16 cellular contexts compared by ENCODE assay signal in the genomic region with DNA sequence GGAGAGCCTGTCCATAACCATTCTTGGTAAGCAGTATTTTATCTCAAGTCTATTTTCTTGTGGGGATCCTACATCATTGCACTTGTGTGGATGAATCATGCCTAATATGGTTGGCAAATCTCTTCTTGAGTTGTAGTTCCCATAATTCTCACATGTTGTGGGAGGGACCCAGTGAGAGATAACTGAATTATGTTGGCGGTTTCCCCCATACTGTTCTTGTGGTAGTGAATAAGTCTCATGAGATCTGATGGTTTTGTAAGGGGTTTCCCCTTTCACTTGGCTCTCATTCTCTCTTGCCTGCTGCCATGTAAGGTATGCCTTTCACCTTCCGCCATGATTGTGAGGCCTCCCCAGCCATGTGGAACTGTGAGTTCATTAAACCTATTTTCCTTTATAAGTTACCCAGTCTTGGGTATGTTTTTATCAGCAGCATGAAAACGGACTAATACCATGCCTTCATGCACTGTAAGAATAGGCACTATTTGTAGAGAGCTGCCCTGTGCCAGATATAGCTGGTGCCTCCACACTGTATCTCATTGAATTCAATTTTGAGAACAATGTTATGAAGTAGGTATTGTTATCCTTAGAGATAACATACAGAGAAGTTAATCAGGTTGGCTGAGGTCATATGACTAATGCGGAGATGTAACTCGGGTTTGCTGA.
DNase-seq lines count a peak whose midpoint lies in the region; ATAC-seq and TF ChIP-seq lines count a peak whose summit lies in the region.
"Had no signal": no experiment of that assay in that cellular context is flagged by ENCODE, and none has a peak within 500 bp of the region (broad histone marks: within the 10 kb centered on the region; RNA-seq: fewer than 3 reads in every experiment).

No MANE protein-coding gene starts in this region.

- TF ChIP-seq EP300 in SK-N-SH (IDR thresholded peaks at IDR 0.05; ENCODE audit: borderline replicate concordance in 1 of 2, low read depth in 1 of 2, low read length in 1 of 2), result no peak

- DNase-seq in Daoy (ENCODE audit: low read depth) (peak; percentile 71), mammary epithelial cell (no peak), SK-N-SH (no peak), right atrium auricular region (ENCODE audit: low spot score) (no peak)
- peak; percentile 5 for DNase-seq in central memory CD4-positive, alpha-beta T cell
- DNase-seq: C1 segment of cervical spinal cord; effector CD4-positive, alpha-beta T cell; foreskin keratinocyte; midbrain; NCI-H1417; NCI-H510A treated with DMSO at 0.1 percent for 48 hours; posterior cingulate gyrus; RPMI8226 had no signal

- H2AFZ ChIP-seq in mammary epithelial cell (ENCODE audit: low read depth, low read length) (no peak overlapping the region), SK-N-SH (ENCODE audit: low read depth) (no peak overlapping the region)

- H3K4me3 ChIP-seq in mammary epithelial cell (replicated peaks in 1 of 3; ENCODE audit: insufficient read depth in 1 of 3, low read depth in 2 of 3, low read length in 3 of 3) (no peak overlapping the region), SK-N-SH (ENCODE audit: low read depth in 2 of 2, low read length in 1 of 2) (no peak overlapping the region), right atrium auricular region (no peak overlapping the region)

- in situ Hi-C loops in mammary epithelial cell (cut with MboI; ENCODE audit: low sequenced_read_pairs in 2 of 2), result no loop called here

- dilution Hi-C loops in mammary epithelial cell (cut with HindIII; ENCODE audit: low sequenced_read_pairs), result no loop called here

- no peak for TF ChIP-seq CTCF in mammary epithelial cell (conservative IDR thresholded peaks at IDR 0.05 in 1 of 2, IDR thresholded peaks at IDR 0.05 in 1 of 2; ENCODE audit: extremely low read depth in 1 of 2, insufficient read depth in 1 of 2, low read depth in 1 of 2, low read length in 2 of 2)
- TF ChIP-seq CTCF in SK-N-SH (IDR thresholded peaks at IDR 0.05), result no peak
- TF ChIP-seq CTCF in right atrium auricular region (IDR thresholded peaks at IDR 0.05), result no peak

- H3K79me2 ChIP-seq in mammary epithelial cell (ENCODE audit: insufficient read depth, low read length) (no peaks in the 10 kb centered on the region), SK-N-SH (ENCODE audit: insufficient read depth) (peaks cover 20% of the 10 kb centered on the region)

- no peak for TF ChIP-seq RAD21 in SK-N-SH (IDR thresholded peaks at IDR 0.05; ENCODE audit: low read length)

- H3K9ac ChIP-seq in mammary epithelial cell (ENCODE audit: insufficient read depth, low read length) (no peak overlapping the region), SK-N-SH (no peak overlapping the region)

- H3K9me3 ChIP-seq in mammary epithelial cell (replicated peaks; ENCODE audit: insufficient read depth, low read length) (no peaks in the 10 kb centered on the region), SK-N-SH (no peaks in the 10 kb centered on the region), right atrium auricular region (peaks cover 0 to 5% of the 10 kb centered on the region in 2 donors)

- H3F3A ChIP-seq in SK-N-SH (replicated peaks; ENCODE audit: insufficient read depth), result no peaks in the 10 kb centered on the region

- H3K27ac ChIP-seq in mammary epithelial cell (ENCODE audit: insufficient read depth, low read depth, low read length), result no peak overlapping the region
- no peak overlapping the region for H3K27ac ChIP-seq in SK-N-SH (ENCODE audit: low read depth in 2 of 2, low read length in 1 of 2)
- no peak overlapping the region for H3K27ac ChIP-seq in right atrium auricular region
- H3K27ac ChIP-seq: foreskin keratinocyte had no signal

- POLR2A ChIA-PET in SK-N-SH (lab: Yijun Ruan, JAX), result no interaction called here

- H4K20me1 ChIP-seq in mammary epithelial cell (ENCODE audit: insufficient read depth, low read length), result no peaks in the 10 kb centered on the region
- H4K20me1 ChIP-seq in SK-N-SH (ENCODE audit: insufficient read depth), result peaks cover 10% of the 10 kb centered on the region; the same call in 1 of the 2 replicates

- H3K36me3 ChIP-seq in mammary epithelial cell (ENCODE audit: insufficient read depth, low read length) (no peaks in the 10 kb centered on the region), SK-N-SH (replicated peaks in 1 of 2; ENCODE audit: control insufficient read depth in 1 of 2, insufficient read depth in 2 of 2, low read length in 1 of 2) (no peaks in the 10 kb centered on the region), right atrium auricular region (no peaks in the 10 kb centered on the region)

- H3K4me1 ChIP-seq in mammary epithelial cell (ENCODE audit: insufficient read depth, low read length), result no peaks in the 10 kb centered on the region
- peaks cover 0 to 8% of the 10 kb centered on the region in 2 experiments; a peak in 2 of 4 replicates for H3K4me1 ChIP-seq in SK-N-SH (ENCODE audit: control insufficient read depth in 1 of 2, insufficient read depth in 2 of 2, low read depth in 1 of 2, low read length in 1 of 2)
- H3K4me1 ChIP-seq in right atrium auricular region, result peaks cover 0 to 10% of the 10 kb centered on the region in 2 donors
- H3K4me1 ChIP-seq: foreskin keratinocyte had no signal

- BruUV-seq in mammary epithelial cell (replicated peaks; lab: Mats Ljungman, UMichigan), result no TSS peak

- intact Hi-C loops in mammary epithelial cell (cut with micrococcal nuclease), result no loop called here

- ATAC-seq in GM19025 (IDR thresholded peaks at IDR 0.05; ENCODE audit: low read depth, unreplicated experiment) (peak; percentile 67), HG03469 (IDR thresholded peaks at IDR 0.05; ENCODE audit: unreplicated experiment) (peak; percentile 58), GM18870 (IDR thresholded peaks at IDR 0.05; ENCODE audit: unreplicated experiment) (no peak)
- ATAC-seq: foreskin keratinocyte had no signal

- H3K27me3 ChIP-seq in mammary epithelial cell (ENCODE audit: insufficient read depth, low read length), result peaks cover 2% of the 10 kb centered on the region
- no peaks in the 10 kb centered on the region for H3K27me3 ChIP-seq in SK-N-SH (ENCODE audit: insufficient read depth)
- H3K27me3 ChIP-seq in right atrium auricular region, result no peaks in the 10 kb centered on the region

- H3K4me2 ChIP-seq in mammary epithelial cell (ENCODE audit: insufficient read depth, low read depth, low read length), result no peak overlapping the region
- no peak overlapping the region for H3K4me2 ChIP-seq in SK-N-SH

- CTCF ChIA-PET in mammary epithelial cell (lab: Charles Lee; ENCODE audit: low non-redundant PET), result no interaction called here
- CTCF ChIA-PET in SK-N-SH (lab: Yijun Ruan, JAX), result no interaction called here

- H3K9me2 ChIP-seq in SK-N-SH, result no peaks in the 10 kb centered on the region

- WGBS in mammary epithelial cell (ENCODE audit: low coverage, missing lambda C conversion rate), result 71% methylated on average over 4 of the region's 5 CpGs
- WGBS in SK-N-SH (ENCODE audit: low lambda C conversion rate), result 85% methylated on average over 5 of the region's 5 CpGs

TF ChIP-seq in SK-N-SH, 30 proteins besides CTCF, POLR2A, EP300 and RAD21 (continues in another document):
- TF ChIP-seq, protein P1, sequence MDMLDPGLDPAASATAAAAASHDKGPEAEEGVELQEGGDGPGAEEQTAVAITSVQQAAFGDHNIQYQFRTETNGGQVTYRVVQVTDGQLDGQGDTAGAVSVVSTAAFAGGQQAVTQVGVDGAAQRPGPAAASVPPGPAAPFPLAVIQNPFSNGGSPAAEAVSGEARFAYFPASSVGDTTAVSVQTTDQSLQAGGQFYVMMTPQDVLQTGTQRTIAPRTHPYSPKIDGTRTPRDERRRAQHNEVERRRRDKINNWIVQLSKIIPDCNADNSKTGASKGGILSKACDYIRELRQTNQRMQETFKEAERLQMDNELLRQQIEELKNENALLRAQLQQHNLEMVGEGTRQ (IDR thresholded peaks at IDR 0.05; ENCODE audit: borderline replicate concordance, low read depth, low read length), result no peak
- TF ChIP-seq YY1 (IDR thresholded peaks at IDR 0.05; ENCODE audit: low read depth), result no peak
- no peak for TF ChIP-seq FOXM1 (IDR thresholded peaks at IDR 0.05; ENCODE audit: low read depth)
- no peak for TF ChIP-seq RXRA (IDR thresholded peaks at IDR 0.05; ENCODE audit: borderline replicate concordance, low read depth)
- TF ChIP-seq REST (IDR thresholded peaks at IDR 0.05; ENCODE audit: low read depth, low read length), result no peak
- no peak for TF ChIP-seq CHD2 (IDR thresholded peaks at IDR 0.05; ENCODE audit: low read length, partially characterized antibody)
- no peak for TF ChIP-seq FOSL2 (IDR thresholded peaks at IDR 0.05; ENCODE audit: borderline replicate concordance, low read depth)
- TF ChIP-seq, protein P2, sequence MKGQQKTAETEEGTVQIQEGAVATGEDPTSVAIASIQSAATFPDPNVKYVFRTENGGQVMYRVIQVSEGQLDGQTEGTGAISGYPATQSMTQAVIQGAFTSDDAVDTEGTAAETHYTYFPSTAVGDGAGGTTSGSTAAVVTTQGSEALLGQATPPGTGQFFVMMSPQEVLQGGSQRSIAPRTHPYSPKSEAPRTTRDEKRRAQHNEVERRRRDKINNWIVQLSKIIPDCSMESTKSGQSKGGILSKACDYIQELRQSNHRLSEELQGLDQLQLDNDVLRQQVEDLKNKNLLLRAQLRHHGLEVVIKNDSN (IDR thresholded peaks at IDR 0.05; ENCODE audit: borderline replicate concordance, low read depth), result no peak
- TF ChIP-seq GATA2 (CRISPR knock-in tag; IDR thresholded peaks at IDR 0.05), result no peak
- no peak for TF ChIP-seq RCOR1 (IDR thresholded peaks at IDR 0.05; ENCODE audit: low read length)

Comparison
In these comparisons a context has a peak if more than half of its experiments do, and no peak if none do; other contexts are left out.
1. DNase-seq: peak in Daoy (single experiment) and central memory CD4-positive, alpha-beta T cell (single experiment); none in mammary epithelial cell (single experiment), SK-N-SH (single experiment) and right atrium auricular region (single experiment).